ENCODE assay signal across 30 cellular contexts in the genomic region with DNA sequence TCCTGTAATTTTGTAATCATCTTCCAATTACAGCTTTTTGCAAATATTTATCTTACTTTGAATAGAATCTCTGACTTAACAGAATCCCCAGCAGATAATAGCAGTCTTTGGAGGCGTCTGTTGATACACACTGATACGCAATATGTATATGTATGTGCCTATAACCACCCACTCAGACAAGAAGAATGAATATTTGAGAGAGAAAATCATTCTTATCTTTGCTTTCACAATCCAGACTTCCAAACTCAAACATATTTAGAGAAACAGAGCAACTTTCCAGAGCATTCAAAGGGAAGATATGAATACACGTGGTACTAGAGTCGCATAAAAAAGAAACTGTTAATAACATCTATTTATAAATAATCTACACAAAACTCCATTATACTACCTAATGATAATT. TPM values are rescaled to one million over a fixed set of nuclear protein-coding genes. Genes with fewer than 3 reads are reported as not detected.
"Had no signal": no experiment of that assay in that cellular context is flagged by ENCODE, and none has a peak within 500 bp of the region (broad histone marks: within the 10 kb centered on the region; RNA-seq: fewer than 3 reads in every experiment).

No MANE protein-coding gene starts in this region.

- DNase-seq: activated CD4-positive, alpha-beta memory T cell treated with anti-CD3 and anti-CD28 coated beads for 36 hours; activated CD4-positive, alpha-beta T cell treated with anti-CD3 and anti-CD28 coated beads, Interleukin-2, amount 10 ng/mL, durations not matched to agents 7 days and 5 days; activated CD4-positive, CD25-positive, alpha-beta regulatory T cell; activated CD8-positive, alpha-beta memory T cell treated with anti-CD3 and anti-CD28 coated beads for 24 hours; activated naive CD4-positive, alpha-beta T cell treated with anti-CD3 and anti-CD28 coated beads, Interleukin-2, amount 50 U/mL, for 16 hours; activated naive CD8-positive, alpha-beta T cell treated with anti-CD3 and anti-CD28 coated beads, Interleukin-2, amount 10 ng/mL, durations not matched to agents 7 days and 5 days; activated T-cell treated with anti-CD3 and anti-CD28 coated beads for 4 hours; activated T-cell treated with anti-CD3 and anti-CD28 coated beads, Interleukin-2, amount 50 U/mL, for 48 hours; adrenal gland; aorta; body of pancreas; central memory CD4-positive, alpha-beta T cell; Kasumi-1; KBM-7; NCI-H1436 treated with DMSO at 0.1 percent for 48 hours; NCI-H2029; NCI-H345; NCI-H510A; NCI-H774; NK-92 treated with Interleukin-12 subunit alpha and Interleukin-12 subunit beta, amount 100 ng/mL, for 24 hours; Peyer's patch; SHP77; T-cell; T-helper 2 cell; T1000 had no signal

- H3K9me3 Mint-ChIP-seq: activated CD4-positive, alpha-beta memory T cell treated with anti-CD3 and anti-CD28 coated beads for 36 hours; activated CD4-positive, alpha-beta T cell treated with anti-CD3 and anti-CD28 coated beads, Interleukin-2, amount 10 ng/mL, durations not matched to agents 7 days and 5 days; activated naive CD8-positive, alpha-beta T cell treated with anti-CD3 and anti-CD28 coated beads, Interleukin-2, amount 10 ng/mL, durations not matched to agents 7 days and 5 days; activated T-helper 17 cell treated with anti-CD3 and anti-CD28 coated beads, Interleukin-2, amount 50 U/mL, for 72 hours; T-cell had no signal

- H3K9me3 ChIP-seq: adrenal gland, body of pancreas, Peyer's patch had no signal

- H3K4me3 ChIP-seq: adrenal gland, body of pancreas, Peyer's patch had no signal

- H3K36me3 ChIP-seq: adrenal gland, Peyer's patch had no signal

- FAIRE-seq: bronchial epithelial cell had no signal

- H3K27ac ChIP-seq: adrenal gland, body of pancreas, Peyer's patch, VCaP had no signal

- H3K27ac Mint-ChIP-seq: activated CD4-positive, alpha-beta memory T cell treated with anti-CD3 and anti-CD28 coated beads for 36 hours; activated CD4-positive, alpha-beta T cell treated with anti-CD3 and anti-CD28 coated beads, Interleukin-2, amount 10 ng/mL, durations not matched to agents 7 days and 5 days; activated naive CD8-positive, alpha-beta T cell treated with anti-CD3 and anti-CD28 coated beads, Interleukin-2, amount 10 ng/mL, durations not matched to agents 7 days and 5 days; activated T-helper 17 cell treated with anti-CD3 and anti-CD28 coated beads, Interleukin-2, amount 50 U/mL, for 72 hours; T-cell had no signal

- H3K36me3 Mint-ChIP-seq: activated CD4-positive, alpha-beta memory T cell treated with anti-CD3 and anti-CD28 coated beads for 36 hours; activated naive CD8-positive, alpha-beta T cell treated with anti-CD3 and anti-CD28 coated beads, Interleukin-2, amount 10 ng/mL, durations not matched to agents 7 days and 5 days; T-cell had no signal

- H3K4me3 Mint-ChIP-seq: activated CD4-positive, alpha-beta memory T cell treated with anti-CD3 and anti-CD28 coated beads for 36 hours; activated CD4-positive, alpha-beta T cell treated with anti-CD3 and anti-CD28 coated beads, Interleukin-2, amount 10 ng/mL, durations not matched to agents 7 days and 5 days; activated naive CD8-positive, alpha-beta T cell treated with anti-CD3 and anti-CD28 coated beads, Interleukin-2, amount 10 ng/mL, durations not matched to agents 7 days and 5 days; activated T-helper 17 cell treated with anti-CD3 and anti-CD28 coated beads, Interleukin-2, amount 50 U/mL, for 72 hours; T-cell had no signal

RNA-seq across cellular contexts. Expression of a gene that starts 6.1 kb away (rescaled TPM):
- total RNA-seq: activated CD4-positive, alpha-beta T cell treated with anti-CD3 and anti-CD28 coated beads, Interleukin-2, amount 10 ng/mL, durations not matched to agents 7 days and 5 days; activated T-helper 17 cell treated with anti-CD3 and anti-CD28 coated beads, Interleukin-2, amount 50 U/mL, for 72 hours; chondrocyte; SK-MEL-5 had no signal
